25 cellular contexts compared by ENCODE assay signal in the genomic region with DNA sequence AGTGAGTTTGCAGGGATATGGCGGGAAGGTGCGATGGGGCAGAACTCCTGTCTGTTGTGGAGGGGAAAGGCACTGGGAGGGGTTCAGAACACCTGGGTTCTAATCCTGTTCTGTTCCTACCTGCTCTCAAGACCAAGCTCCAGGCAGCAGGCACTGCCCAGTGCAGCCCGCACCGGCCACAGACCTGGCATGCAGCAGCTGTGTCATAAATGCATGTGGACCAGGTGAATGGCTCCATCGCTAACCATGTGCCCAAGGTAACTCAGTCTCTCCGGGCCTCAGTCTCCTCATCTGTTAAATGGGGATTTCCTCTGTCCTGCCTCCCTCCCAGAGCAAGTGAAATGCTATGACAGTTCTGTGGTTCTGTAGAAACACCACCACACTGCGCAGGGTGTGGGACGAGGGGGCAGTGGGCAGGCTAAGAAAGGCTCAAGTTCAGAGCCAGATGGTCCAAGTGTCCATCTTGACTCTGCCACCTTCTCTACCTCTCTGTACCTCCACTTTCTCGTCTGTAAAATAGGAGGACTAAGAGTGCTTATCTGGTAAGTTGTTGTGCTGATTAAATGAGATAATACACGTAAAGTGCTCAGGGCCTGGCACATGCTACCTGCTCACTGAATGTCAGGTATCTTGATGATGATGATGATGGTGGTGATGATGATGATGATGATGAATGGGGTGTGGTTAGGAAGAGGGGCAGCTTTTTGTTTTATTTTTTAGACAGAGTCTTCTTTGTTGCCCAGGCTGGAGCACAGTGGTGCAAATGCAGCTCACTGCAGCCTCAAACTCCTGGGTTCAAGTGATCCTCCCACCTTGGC. TPM values are rescaled to one million over a fixed set of nuclear protein-coding genes. Genes with fewer than 3 reads are reported as not detected.
DNase-seq lines count a peak whose midpoint lies in the region; ATAC-seq, FAIRE-seq and TF ChIP-seq lines count a peak whose summit lies in the region.
"Had no signal": no experiment of that assay in that cellular context is flagged by ENCODE, and none has a peak within 500 bp of the region (broad histone marks: within the 10 kb centered on the region; RNA-seq: fewer than 3 reads in every experiment).

No MANE protein-coding gene starts in this region.

- H3K27ac ChIP-seq in RWPE2 (ENCODE audit: poor library complexity, severe bottlenecking) (no peak overlapping the region), HepG2 (ENCODE audit: extremely low read length, insufficient read depth, low read length) (no peak overlapping the region)
- H3K27ac ChIP-seq: BLaER1, RWPE1, SK-N-MC had no signal

- ATAC-seq in Right ventricle myocardium inferior = no peak
- ATAC-seq in left ventricle myocardium superior = no peak
- no peak for ATAC-seq in RWPE2 (ENCODE audit: low read depth)
- no peak for ATAC-seq in HepG2
- no peak for ATAC-seq in HG03135 (IDR thresholded peaks at IDR 0.05; ENCODE audit: unreplicated experiment)
- no peak for ATAC-seq in HG03439 (IDR thresholded peaks at IDR 0.05; ENCODE audit: unreplicated experiment)
- ATAC-seq: Panc1 had no signal

- H3K4me3 ChIP-seq in RWPE2 (ENCODE audit: severe bottlenecking) (no peak overlapping the region), HepG2 (replicated peaks in 1 of 3; ENCODE audit: insufficient read depth in 1 of 3, low read depth in 2 of 3, low read length in 3 of 3) (no peak overlapping the region)
- H3K4me3 ChIP-seq: BLaER1, HAP-1, SK-N-MC had no signal

- H3K79me2 ChIP-seq in HepG2 (ENCODE audit: insufficient read depth, low read length) = no peaks in the 10 kb centered on the region

- TF ChIP-seq POLR2A in HepG2 (IDR thresholded peaks at IDR 0.05; ENCODE audit: insufficient read depth in 1 of 2, low read depth in 2 of 2, low read length in 2 of 2) = no peak

- TF ChIP-seq RAD21 in HepG2 (CRISPR knock-in tag; IDR thresholded peaks at IDR 0.05) = no peak

- in situ Hi-C loops in HepG2 (cut with HindIII; ENCODE audit: extremely low pct_ligation_motif_present, low pct_unique_long_range_greater_than_20kb) = loop anchor here (25.0 kb wide), 1 partner anchor 448 kb away; no protein-coding TSS in a partner anchor

- H3K9me3 ChIP-seq in RWPE2 (ENCODE audit: severe bottlenecking) (no peaks in the 10 kb centered on the region), HepG2 (ENCODE audit: low read length) (no peaks in the 10 kb centered on the region)
- H3K9me3 ChIP-seq: BLaER1, HAP-1 had no signal

- H3K9ac ChIP-seq in HepG2 (ENCODE audit: insufficient read depth, low read depth, low read length) = no peak overlapping the region
- H3K9ac ChIP-seq: BLaER1 had no signal

- peaks cover 12% of the 10 kb centered on the region for H3K4me1 ChIP-seq in RWPE2 (ENCODE audit: insufficient read depth, poor library complexity, severe bottlenecking)
- peaks cover 38% of the 10 kb centered on the region for H3K4me1 ChIP-seq in HepG2 (ENCODE audit: insufficient read depth, low read length)
- H3K4me1 ChIP-seq: HAP-1 had no signal

- DNase-seq in Right ventricle myocardium inferior (ENCODE audit: missing footprints) = peak; percentile 11
- DNase-seq in left ventricle myocardium superior = no peak
- peak; percentile 29 for DNase-seq in RWPE2 (ENCODE audit: low spot score)
- no peak for DNase-seq in HepG2 (ENCODE audit: low spot score)
- DNase-seq in posterior vena cava (ENCODE audit: low spot score) = peak; percentile 45
- no peak for DNase-seq in urothelium cell line (ENCODE audit: low spot score)
- DNase-seq: CD4-positive, alpha-beta T cell; GOT3; KBM-7; MV-4-11; NCI-H1105; NCI-H1436 treated with DMSO at 0.1 percent for 48 hours; NCI-H187 treated with DMSO at 0.1 percent for 48 hours; NCI-H345; NCI-H510A treated with DMSO at 0.1 percent for 48 hours; SIG-M5 had no signal

- FAIRE-seq in HepG2 (lab: Jason Lieb, UNC) (no peak), urothelium cell line (lab: Jason Lieb, UNC) (no peak)
- FAIRE-seq: G401.6 had no signal

- peak overlapping the region; percentile 43; the same call in 1 of the 2 replicates for H3K4me2 ChIP-seq in HepG2 (ENCODE audit: low read depth, low read length)
- H3K4me2 ChIP-seq: BLaER1 had no signal

- no peak overlapping the region for H2AFZ ChIP-seq in HepG2 (ENCODE audit: low read length)

- POLR2A ChIA-PET in HepG2 (lab: Yijun Ruan, JAX) = interaction anchor here (1.3 kb wide), 1 partner anchor 22 kb away, joined by 3 read pairs; the partner anchor contains the start of gene ATP6V1F

- BruUV-seq in HepG2 (replicated peaks; lab: Mats Ljungman, UMichigan) = no TSS peak

- intact Hi-C loops in Right ventricle myocardium inferior (cut with DNase I) (no loop called here), left ventricle myocardium superior (cut with micrococcal nuclease) (no loop called here), HepG2 (cut with micrococcal nuclease; ENCODE audit: unreplicated experiment) (no loop called here), posterior vena cava (cut with DNase I) (no loop called here)

- 76% methylated on average over 5 of the region's 10 CpGs for WGBS in HepG2 (ENCODE audit: low lambda C conversion rate)

- CTCF ChIA-PET in HepG2 (lab: Yijun Ruan, JAX; ENCODE audit: low intra/inter-chr PET ratio, low total read pairs) = no interaction called here

- no peak for TF ChIP-seq CTCF in RWPE2 (IDR thresholded peaks at IDR 0.05; ENCODE audit: poor library complexity, severe bottlenecking)
- no peak for TF ChIP-seq CTCF in HepG2 (CRISPR knock-in tag; IDR thresholded peaks at IDR 0.05)

- H3K36me3 ChIP-seq in RWPE2 (ENCODE audit: low read depth) = no peaks in the 10 kb centered on the region
- H3K36me3 ChIP-seq in HepG2 (replicated peaks in 1 of 2; ENCODE audit: control insufficient read depth in 1 of 2, insufficient read depth in 2 of 2, low read length in 2 of 2) = no peaks in the 10 kb centered on the region
- H3K36me3 ChIP-seq: BLaER1, HAP-1 had no signal

- no peaks in the 10 kb centered on the region for H4K20me1 ChIP-seq in HepG2 (ENCODE audit: insufficient read depth, low read length)
- H4K20me1 ChIP-seq: BLaER1 had no signal

- TF ChIP-seq EP300 in HepG2 (IDR thresholded peaks at IDR 0.05; ENCODE audit: low read depth in 2 of 2, low read length in 2 of 2) = no peak
- TF ChIP-seq EP300 in HepG2 (CRISPR knock-in tag; IDR thresholded peaks at IDR 0.05; ENCODE audit: borderline replicate concordance) = no peak

- H3K27me3 ChIP-seq in RWPE2 (ENCODE audit: insufficient read depth, poor library complexity, severe bottlenecking) = no peaks in the 10 kb centered on the region
- peaks cover 0 to 20% of the 10 kb centered on the region in 2 experiments; a peak in 3 of 5 replicates for H3K27me3 ChIP-seq in HepG2 (ENCODE audit: control insufficient read depth in 1 of 2, insufficient read depth in 2 of 2, low read length in 2 of 2)

RNA-seq across cellular contexts. Expression of gene ATP6V1F, which starts 22.9 kb away (rescaled TPM):
- 128 TPM for total RNA-seq in Right ventricle myocardium inferior
- total RNA-seq in left ventricle myocardium superior = 115 TPM
- 87.2 and 107 TPM in 2 replicates for total RNA-seq in HepG2 (2016; rRNA removed; fragmentation: Illumina TruSeq; extraction: Trizol)
- 91.7 and 127 TPM in 2 replicates for total RNA-seq in HepG2 (2016; cell fraction: cytosol; rRNA removed; fragmentation: Illumina TruSeq; extraction: Trizol; ENCODE audit: low read depth)
- total RNA-seq in HepG2 (2016; cell fraction: insoluble cytoplasmic fraction; rRNA removed; fragmentation: Illumina TruSeq; extraction: Trizol) = 86.6 and 128 TPM in 2 replicates
- 87.9 and 101 TPM in 2 replicates for total RNA-seq in HepG2 (2016; cell fraction: membrane; rRNA removed; fragmentation: Illumina TruSeq; extraction: Trizol)
- 29.8 and 31.5 TPM in 2 replicates for total RNA-seq in HepG2 (2016; cell fraction: nucleus; rRNA removed; fragmentation: Illumina TruSeq; extraction: Trizol)
- polyA plus RNA-seq in HepG2 (2011; rRNA removed) = 132 and 144 TPM in 2 replicates
- polyA plus RNA-seq in HepG2 (2011; cell fraction: cytosol; rRNA removed) = 149 and 216 TPM in 2 replicates
- polyA plus RNA-seq in HepG2 (2011; cell fraction: nucleus; rRNA removed) = 54.3 and 63.6 TPM in 2 replicates
- 127 and 131 TPM in 2 replicates for polyA plus RNA-seq in HepG2 (2012)
- polyA plus RNA-seq in HepG2 (2016; cell fraction: cytosol; fragmentation: Illumina TruSeq; extraction: Trizol; ENCODE audit: low read depth) = 134 and 154 TPM in 2 replicates
- 186 and 188 TPM in 2 replicates for polyA plus RNA-seq in HepG2 (2016; cell fraction: insoluble cytoplasmic fraction; fragmentation: Illumina TruSeq; extraction: Trizol; ENCODE audit: low read depth)
- polyA plus RNA-seq in HepG2 (2016; cell fraction: membrane; fragmentation: Illumina TruSeq; extraction: Trizol; ENCODE audit: low read depth) = 130 and 137 TPM in 2 replicates
- polyA plus RNA-seq in HepG2 (2016; cell fraction: nucleus; fragmentation: Illumina TruSeq; extraction: Trizol; ENCODE audit: insufficient read depth, low read depth) = 74.2 and 75.8 TPM in 2 replicates
- polyA minus RNA-seq in HepG2 (2011; rRNA and poly(A)+ RNA removed; ENCODE audit: low replicate concordance) = 39.4 and 64.2 TPM in 2 replicates
- polyA minus RNA-seq in HepG2 (2011; cell fraction: cytosol; rRNA and poly(A)+ RNA removed) = 18.0 and 20.1 TPM in 2 replicates
- polyA minus RNA-seq in HepG2 (2011; cell fraction: nucleus; rRNA and poly(A)+ RNA removed) = 9.9 and 10.6 TPM in 2 replicates
- total RNA-seq in posterior vena cava = 100 to 1,000 TPM; 106 to 115 TPM

RNA-seq across cellular contexts. Expression of gene KCP, which starts 24.9 kb away (rescaled TPM):
- total RNA-seq in Right ventricle myocardium inferior (0.11 TPM), left ventricle myocardium superior (0.12 TPM), HepG2 (2016; rRNA removed; fragmentation: Illumina TruSeq; extraction: Trizol) (0.22 and 1.0 TPM in 2 replicates), posterior vena cava (1 to 10 TPM in 1 of 2 donors, under 1 TPM in 1; 0.95 to 1.3 TPM)
- 0.26 and 0.51 TPM in 2 replicates for total RNA-seq in HepG2 (2016; cell fraction: cytosol; rRNA removed; fragmentation: Illumina TruSeq; extraction: Trizol; ENCODE audit: low read depth)
- 0.37 and 1.2 TPM in 2 replicates for total RNA-seq in HepG2 (2016; cell fraction: insoluble cytoplasmic fraction; rRNA removed; fragmentation: Illumina TruSeq; extraction: Trizol)
- 0.28 and 0.48 TPM in 2 replicates for total RNA-seq in HepG2 (2016; cell fraction: membrane; rRNA removed; fragmentation: Illumina TruSeq; extraction: Trizol)
- 1.3 and 2.0 TPM in 2 replicates for total RNA-seq in HepG2 (2016; cell fraction: nucleus; rRNA removed; fragmentation: Illumina TruSeq; extraction: Trizol)
- 0.37 and 0.46 TPM in 2 replicates for polyA plus RNA-seq in HepG2 (2011; rRNA removed)
- polyA plus RNA-seq in HepG2 (2011; cell fraction: cytosol; rRNA removed) = 0.12 and 0.31 TPM in 2 replicates
- polyA plus RNA-seq in HepG2 (2011; cell fraction: nucleus; rRNA removed) = 6.6 and 8.0 TPM in 2 replicates
- 0.28 TPM in 2 replicates for polyA plus RNA-seq in HepG2 (2012)
- polyA plus RNA-seq in HepG2 (2016; cell fraction: cytosol; fragmentation: Illumina TruSeq; extraction: Trizol; ENCODE audit: low read depth) = 0.09 and 0.12 TPM in 2 replicates
- polyA plus RNA-seq in HepG2 (2016; cell fraction: insoluble cytoplasmic fraction; fragmentation: Illumina TruSeq; extraction: Trizol; ENCODE audit: low read depth) = 0.17 and 0.24 TPM in 2 replicates
- 0.20 and 0.23 TPM in 2 replicates for polyA plus RNA-seq in HepG2 (2016; cell fraction: membrane; fragmentation: Illumina TruSeq; extraction: Trizol; ENCODE audit: low read depth)
- 2.1 and 3.1 TPM in 2 replicates for polyA plus RNA-seq in HepG2 (2016; cell fraction: nucleus; fragmentation: Illumina TruSeq; extraction: Trizol; ENCODE audit: insufficient read depth, low read depth)
- polyA minus RNA-seq in HepG2 (2011; rRNA and poly(A)+ RNA removed; ENCODE audit: low replicate concordance) = 0.07 and 0.58 TPM in 2 replicates
- polyA minus RNA-seq in HepG2 (2011; cell fraction: cytosol; rRNA and poly(A)+ RNA removed) = not detected in 2 replicates
- polyA minus RNA-seq in HepG2 (2011; cell fraction: nucleus; rRNA and poly(A)+ RNA removed) = 1.1 and 1.4 TPM in 2 replicates
- total RNA-seq: LHCN-M2 had no signal

RNA-seq across cellular contexts. Expression of gene IRF5, which starts 52.1 kb away (rescaled TPM):
- 3.3 TPM for total RNA-seq in Right ventricle myocardium inferior
- total RNA-seq in left ventricle myocardium superior = 2.9 TPM
- total RNA-seq in HepG2 (2016; rRNA removed; fragmentation: Illumina TruSeq; extraction: Trizol) = 2.0 and 2.9 TPM in 2 replicates
- 1.1 and 1.9 TPM in 2 replicates for total RNA-seq in HepG2 (2016; cell fraction: cytosol; rRNA removed; fragmentation: Illumina TruSeq; extraction: Trizol; ENCODE audit: low read depth)
- total RNA-seq in HepG2 (2016; cell fraction: insoluble cytoplasmic fraction; rRNA removed; fragmentation: Illumina TruSeq; extraction: Trizol) = 1.9 and 3.1 TPM in 2 replicates
- 2.0 and 3.2 TPM in 2 replicates for total RNA-seq in HepG2 (2016; cell fraction: membrane; rRNA removed; fragmentation: Illumina TruSeq; extraction: Trizol)
- total RNA-seq in HepG2 (2016; cell fraction: nucleus; rRNA removed; fragmentation: Illumina TruSeq; extraction: Trizol) = 2.9 and 3.4 TPM in 2 replicates
- 2.0 and 2.4 TPM in 2 replicates for polyA plus RNA-seq in HepG2 (2011; rRNA removed)
- 1.2 and 1.5 TPM in 2 replicates for polyA plus RNA-seq in HepG2 (2011; cell fraction: cytosol; rRNA removed)
- polyA plus RNA-seq in HepG2 (2011; cell fraction: nucleus; rRNA removed) = 9.9 and 12.9 TPM in 2 replicates
- polyA plus RNA-seq in HepG2 (2012) = 0.66 and 0.88 TPM in 2 replicates
- polyA plus RNA-seq in HepG2 (2016; cell fraction: cytosol; fragmentation: Illumina TruSeq; extraction: Trizol; ENCODE audit: low read depth) = 1.1 TPM in 2 replicates
- polyA plus RNA-seq in HepG2 (2016; cell fraction: insoluble cytoplasmic fraction; fragmentation: Illumina TruSeq; extraction: Trizol; ENCODE audit: low read depth) = 2.0 and 3.3 TPM in 2 replicates
- 1.5 and 2.4 TPM in 2 replicates for polyA plus RNA-seq in HepG2 (2016; cell fraction: membrane; fragmentation: Illumina TruSeq; extraction: Trizol; ENCODE audit: low read depth)
- 9.3 and 11.8 TPM in 2 replicates for polyA plus RNA-seq in HepG2 (2016; cell fraction: nucleus; fragmentation: Illumina TruSeq; extraction: Trizol; ENCODE audit: insufficient read depth, low read depth)
- polyA minus RNA-seq in HepG2 (2011; rRNA and poly(A)+ RNA removed; ENCODE audit: low replicate concordance) = 0.61 and 1.8 TPM in 2 replicates
- 0.79 and 1.8 TPM in 2 replicates for polyA minus RNA-seq in HepG2 (2011; cell fraction: cytosol; rRNA and poly(A)+ RNA removed)
- polyA minus RNA-seq in HepG2 (2011; cell fraction: nucleus; rRNA and poly(A)+ RNA removed) = 0.52 and 1.1 TPM in 2 replicates
- total RNA-seq in posterior vena cava = 10 to 100 TPM in 1 of 2 donors, 1 to 10 TPM in 1; 5.8 to 10.3 TPM

RNA-seq across cellular contexts. Expression of gene FLNC, which starts 55.4 kb away (rescaled TPM):
- total RNA-seq in Right ventricle myocardium inferior (905 TPM), left ventricle myocardium superior (591 TPM), HepG2 (2016; rRNA removed; fragmentation: Illumina TruSeq; extraction: Trizol) (0.01 and 0.02 TPM in 2 replicates), posterior vena cava (100 to 1,000 TPM; 440 to 856 TPM)
- not detected in 2 replicates for total RNA-seq in HepG2 (2016; cell fraction: cytosol; rRNA removed; fragmentation: Illumina TruSeq; extraction: Trizol; ENCODE audit: low read depth)
- total RNA-seq in HepG2 (2016; cell fraction: insoluble cytoplasmic fraction; rRNA removed; fragmentation: Illumina TruSeq; extraction: Trizol) = under 0.01 TPM in 1 of 2 replicates, not detected in the other
- not detected in 2 replicates for total RNA-seq in HepG2 (2016; cell fraction: membrane; rRNA removed; fragmentation: Illumina TruSeq; extraction: Trizol)
- 0.06 TPM in 1 of 2 replicates, not detected in the other for total RNA-seq in HepG2 (2016; cell fraction: nucleus; rRNA removed; fragmentation: Illumina TruSeq; extraction: Trizol)
- polyA plus RNA-seq in HepG2 (2011; rRNA removed) = 0.01 TPM in 1 of 2 replicates, not detected in the other
- 0.01 TPM in 2 replicates for polyA plus RNA-seq in HepG2 (2011; cell fraction: cytosol; rRNA removed)
- polyA plus RNA-seq in HepG2 (2011; cell fraction: nucleus; rRNA removed) = 0.02 and 0.05 TPM in 2 replicates
- 0.01 TPM in 1 of 2 replicates, not detected in the other for polyA plus RNA-seq in HepG2 (2012)
- not detected in 2 replicates for polyA plus RNA-seq in HepG2 (2016; cell fraction: cytosol; fragmentation: Illumina TruSeq; extraction: Trizol; ENCODE audit: low read depth)
- polyA plus RNA-seq in HepG2 (2016; cell fraction: insoluble cytoplasmic fraction; fragmentation: Illumina TruSeq; extraction: Trizol; ENCODE audit: low read depth) = not detected in 2 replicates
- not detected in 2 replicates for polyA plus RNA-seq in HepG2 (2016; cell fraction: membrane; fragmentation: Illumina TruSeq; extraction: Trizol; ENCODE audit: low read depth)
- polyA plus RNA-seq in HepG2 (2016; cell fraction: nucleus; fragmentation: Illumina TruSeq; extraction: Trizol; ENCODE audit: insufficient read depth, low read depth) = not detected in 2 replicates
- polyA minus RNA-seq in HepG2 (2011; rRNA and poly(A)+ RNA removed; ENCODE audit: low replicate concordance) = 0.16 and 0.19 TPM in 2 replicates
- 0.09 and 0.10 TPM in 2 replicates for polyA minus RNA-seq in HepG2 (2011; cell fraction: cytosol; rRNA and poly(A)+ RNA removed)
- under 0.01 TPM in 1 of 2 replicates, not detected in the other for polyA minus RNA-seq in HepG2 (2011; cell fraction: nucleus; rRNA and poly(A)+ RNA removed)

Comparison
In these comparisons a context has a peak if more than half of its experiments do, and no peak if none do; other contexts are left out.
1. DNase-seq: peak in Right ventricle myocardium inferior (single experiment), RWPE2 (single experiment) and posterior vena cava (single experiment); none in left ventricle myocardium superior (single experiment), HepG2 (single experiment) and urothelium cell line (single experiment).